In genomic region chr6:125588268-125588667, GRCh38 we compare ENCODE assay signal across 17 cellular contexts.
"Had no signal": no experiment of that assay in that cellular context is flagged by ENCODE, and none has a peak within 500 bp of the region (broad histone marks: within the 10 kb centered on the region; RNA-seq: fewer than 3 reads in every experiment).

No MANE protein-coding gene starts in this region.

- H3K27ac ChIP-seq: breast epithelium, gastrocnemius medialis, left lung, prostate gland, sigmoid colon, stomach, testis had no signal

- H3K9ac ChIP-seq: SK-N-SH had no signal

- ATAC-seq: activated CD4-positive, CD25-positive, alpha-beta regulatory T cell treated with anti-CD3 and anti-CD28 coated beads, Interleukin-2, amount 50 U/mL, for 24 hours; gastrocnemius medialis; left lung; T-cell had no signal

- H3K9me3 ChIP-seq: breast epithelium, gastrocnemius medialis, left lung, prostate gland, sigmoid colon, SK-N-SH, stomach, testis had no signal

- H3K4me3 ChIP-seq: breast epithelium, gastrocnemius medialis, left lung, prostate gland, sigmoid colon, stomach, testis had no signal

- H3K27me3 ChIP-seq: breast epithelium, gastrocnemius medialis, sigmoid colon, stomach, testis had no signal

- H3K4me2 ChIP-seq: SK-N-SH had no signal

- FAIRE-seq: keratinocyte had no signal

- H3K4me1 ChIP-seq: breast epithelium, left lung, prostate gland, sigmoid colon, stomach, testis had no signal

- H3K36me3 ChIP-seq: breast epithelium, gastrocnemius medialis, left lung, prostate gland, sigmoid colon, stomach had no signal

- DNase-seq: activated CD4-positive, alpha-beta T cell treated with anti-CD3 and anti-CD28 coated beads, Interleukin-2, amount 50 U/mL, for 1 hour; activated CD8-positive, alpha-beta memory T cell treated with anti-CD3 and anti-CD28 coated beads for 24 hours; activated naive CD8-positive, alpha-beta T cell treated with anti-CD3 and anti-CD28 coated beads, Interleukin-2, amount 10 ng/mL, durations not matched to agents 7 days and 5 days; gastrocnemius medialis; left lung; mesenchymal stem cell; sigmoid colon; SK-N-SH; stimulated activated CD4-positive, alpha-beta T cell treated with anti-CD3 and anti-CD28 coated beads, Interleukin-1b, Interleukin-23, amount 100 ng/mL, for 48 hours; stomach; T-cell; T-helper 9 cell; testis had no signal
